ENCODE assay signal across 11 cellular contexts in the genomic region with DNA sequence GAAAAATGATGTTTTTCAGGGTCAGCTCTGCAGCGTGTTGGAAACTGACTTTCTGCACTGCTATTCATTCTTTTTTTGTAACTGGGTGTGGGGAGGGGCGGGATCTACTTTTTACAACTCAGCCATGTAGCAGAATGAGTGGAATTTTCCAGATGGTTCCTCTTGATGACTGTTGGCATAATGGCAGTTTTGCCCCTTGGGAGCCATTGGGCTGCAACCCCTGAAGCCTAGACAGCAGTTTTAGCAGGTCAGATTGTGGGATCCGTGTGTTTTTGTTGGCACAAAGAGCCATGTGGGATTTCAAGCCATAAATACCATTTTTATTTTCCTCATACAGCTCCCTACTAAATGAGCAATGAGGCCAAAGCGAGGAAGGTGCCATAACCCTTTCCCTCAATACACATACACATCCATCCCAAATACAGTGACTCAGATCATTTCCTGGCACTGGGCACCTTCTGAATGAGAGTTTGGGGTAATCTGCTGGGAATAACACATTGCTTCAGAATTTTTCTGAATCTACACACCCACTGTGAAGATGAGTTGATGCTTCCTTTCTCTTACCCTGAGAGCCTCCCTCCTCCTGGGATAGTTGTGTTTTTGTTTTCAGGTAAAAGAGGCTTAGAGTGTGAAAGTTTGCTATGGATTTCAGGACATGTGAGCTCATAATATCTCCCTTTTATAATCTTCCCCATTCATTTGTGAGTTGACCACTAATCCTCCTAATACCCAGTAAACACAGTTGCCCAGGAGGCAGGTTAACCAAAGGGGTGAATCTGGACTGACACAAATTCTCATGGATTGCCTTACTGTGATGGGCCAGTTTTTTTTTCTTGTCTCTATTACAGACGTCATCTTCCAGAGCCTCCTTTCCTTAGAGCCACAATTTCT. TPM values are rescaled to one million over a fixed set of nuclear protein-coding genes. Genes with fewer than 3 reads are reported as not detected.
DNase-seq lines count a peak whose midpoint lies in the region; ATAC-seq and TF ChIP-seq lines count a peak whose summit lies in the region.
"Had no signal": no experiment of that assay in that cellular context is flagged by ENCODE, and none has a peak within 500 bp of the region (broad histone marks: within the 10 kb centered on the region; RNA-seq: fewer than 3 reads in every experiment).

No MANE protein-coding gene starts in this region.

- no peak overlapping the region for H3K27ac Mint-ChIP-seq in activated naive CD4-positive, alpha-beta T cell treated with anti-CD3 and anti-CD28 coated beads, Interleukin-2, amount 10 ng/mL, durations not matched to agents 7 days and 5 days
- H3K27ac Mint-ChIP-seq: stimulated activated effector memory CD8-positive, alpha-beta T cell treated with anti-CD3 and anti-CD28 coated beads, Interleukin-12 subunit alpha, Interleukin-12 subunit beta, amount 100 ng/mL, for 72 hours had no signal

- H3K4me1 Mint-ChIP-seq in activated naive CD4-positive, alpha-beta T cell treated with anti-CD3 and anti-CD28 coated beads, Interleukin-2, amount 10 ng/mL, durations not matched to agents 7 days and 5 days: peaks cover 40% of the 10 kb centered on the region

- H3K4me1 ChIP-seq in sigmoid colon: peaks cover 0 to 15% (median 9%) of the 10 kb centered on the region in 4 donors

- intact Hi-C loops in Right ventricle myocardium superior (cut with DNase I) (no loop called here), sigmoid colon (cut with DNase I) (no loop called here)

- H3K36me3 ChIP-seq in sigmoid colon: peaks cover 0 to 38% (median 15%) of the 10 kb centered on the region in 4 donors

- peak overlapping the region; percentile 0 to 11 (median 6) for H3K27ac ChIP-seq in sigmoid colon

- WGBS in sigmoid colon, 2 donors: 28 to 67% methylated on average over 5 of the region's 5 CpGs

- no peak for TF ChIP-seq EP300 in sigmoid colon (IDR thresholded peaks at IDR 0.05)

- H3K9me3 Mint-ChIP-seq in activated naive CD4-positive, alpha-beta T cell treated with anti-CD3 and anti-CD28 coated beads, Interleukin-2, amount 10 ng/mL, durations not matched to agents 7 days and 5 days: no peaks in the 10 kb centered on the region
- H3K9me3 Mint-ChIP-seq: stimulated activated effector memory CD8-positive, alpha-beta T cell treated with anti-CD3 and anti-CD28 coated beads, Interleukin-12 subunit alpha, Interleukin-12 subunit beta, amount 100 ng/mL, for 72 hours had no signal

- CTCF ChIA-PET in activated naive CD4-positive, alpha-beta T cell treated with anti-CD3 and anti-CD28 coated beads, Interleukin-2, amount 10 ng/mL, durations not matched to agents 7 days and 5 days (lab: Charles Lee): interaction anchor here (1.0 to 1.6 kb wide), 3 partner anchors 12 to 32 kb away, joined by 4 to 7 read pairs (median 4); no protein-coding TSS in a partner anchor

- H3K36me3 Mint-ChIP-seq in activated naive CD4-positive, alpha-beta T cell treated with anti-CD3 and anti-CD28 coated beads, Interleukin-2, amount 10 ng/mL, durations not matched to agents 7 days and 5 days: peaks cover 54% of the 10 kb centered on the region

- no peaks in the 10 kb centered on the region for H3K27me3 ChIP-seq in sigmoid colon

- H3K27me3 Mint-ChIP-seq in activated naive CD4-positive, alpha-beta T cell treated with anti-CD3 and anti-CD28 coated beads, Interleukin-2, amount 10 ng/mL, durations not matched to agents 7 days and 5 days: no peaks in the 10 kb centered on the region

- no peak for TF ChIP-seq CTCF in sigmoid colon (IDR thresholded peaks at IDR 0.05)

- no peaks in the 10 kb centered on the region for H3K9me3 ChIP-seq in sigmoid colon

- H3K4me3 ChIP-seq in sigmoid colon: no peak overlapping the region

- H3K4me3 Mint-ChIP-seq in activated naive CD4-positive, alpha-beta T cell treated with anti-CD3 and anti-CD28 coated beads, Interleukin-2, amount 10 ng/mL, durations not matched to agents 7 days and 5 days: no peak overlapping the region
- H3K4me3 Mint-ChIP-seq: stimulated activated effector memory CD8-positive, alpha-beta T cell treated with anti-CD3 and anti-CD28 coated beads, Interleukin-12 subunit alpha, Interleukin-12 subunit beta, amount 100 ng/mL, for 72 hours had no signal

- DNase-seq in GM03348 (ENCODE audit: low spot score): peak; percentile 80
- peak; percentile 85 for DNase-seq in T1000 (lab: John Stamatoyannopoulos, UW)
- DNase-seq in Right ventricle myocardium superior: peak; percentile 73
- no peak for DNase-seq in sigmoid colon
- DNase-seq in activated CD4-positive, alpha-beta T cell treated with anti-CD3 and anti-CD28 coated beads for 1 hour: no peak
- DNase-seq in activated naive CD4-positive, alpha-beta T cell treated with anti-CD3 and anti-CD28 coated beads, Interleukin-2, amount 10 ng/mL, durations not matched to agents 7 days and 5 days: no peak
- DNase-seq: activated naive CD4-positive, alpha-beta T cell treated with Interleukin-2 at 50 U/mL for 16 hours; retina had no signal

- peak; percentile 72 for ATAC-seq in Right ventricle myocardium superior (ENCODE audit: poor library complexity)
- ATAC-seq in HG03097 (IDR thresholded peaks at IDR 0.05; ENCODE audit: low FRiP score, unreplicated experiment): no peak
- ATAC-seq in HG03571 (IDR thresholded peaks at IDR 0.05; ENCODE audit: unreplicated experiment): no peak
- ATAC-seq: stimulated activated effector memory CD8-positive, alpha-beta T cell treated with anti-CD3 and anti-CD28 coated beads, Interleukin-12 subunit alpha, Interleukin-12 subunit beta, amount 100 ng/mL, for 72 hours had no signal

- TF ChIP-seq POLR2A in sigmoid colon (IDR thresholded peaks at IDR 0.05): no peak

RNA-seq across cellular contexts. Expression of a gene that starts 13.1 kb away (rescaled TPM):
- 230 TPM for total RNA-seq in Right ventricle myocardium superior
- 10 to 100 TPM; 20.2 to 57.9 (median 43.0) TPM for total RNA-seq in sigmoid colon
- 1,000 to 10,000 TPM; 1,087 to 1,816 (median 1,723) TPM for polyA plus RNA-seq in sigmoid colon

RNA-seq across cellular contexts. Expression of a gene that starts 56.3 kb away (rescaled TPM):
- total RNA-seq in Right ventricle myocardium superior (64.5 TPM), sigmoid colon (100 to 1,000 TPM in 3 of 4 donors, 10 to 100 TPM in 1; 92.6 to 156 (median 109) TPM)
- 100 to 1,000 TPM; 371 to 633 (median 478) TPM for polyA plus RNA-seq in sigmoid colon

Comparison
In these comparisons a context has a peak if more than half of its experiments do, and no peak if none do; other contexts are left out.
1. DNase-seq: peak in GM03348 (single experiment), T1000 (single experiment) and Right ventricle myocardium superior (single experiment); none in sigmoid colon (single experiment), activated CD4-positive, alpha-beta T cell treated with anti-CD3 and anti-CD28 coated beads for 1 hour (single experiment) and activated naive CD4-positive, alpha-beta T cell treated with anti-CD3 and anti-CD28 coated beads, Interleukin-2, amount 10 ng/mL, durations not matched to agents 7 days and 5 days (single experiment).